Comparison of ENCODE assay signal across 9 cellular contexts in the genomic region with DNA sequence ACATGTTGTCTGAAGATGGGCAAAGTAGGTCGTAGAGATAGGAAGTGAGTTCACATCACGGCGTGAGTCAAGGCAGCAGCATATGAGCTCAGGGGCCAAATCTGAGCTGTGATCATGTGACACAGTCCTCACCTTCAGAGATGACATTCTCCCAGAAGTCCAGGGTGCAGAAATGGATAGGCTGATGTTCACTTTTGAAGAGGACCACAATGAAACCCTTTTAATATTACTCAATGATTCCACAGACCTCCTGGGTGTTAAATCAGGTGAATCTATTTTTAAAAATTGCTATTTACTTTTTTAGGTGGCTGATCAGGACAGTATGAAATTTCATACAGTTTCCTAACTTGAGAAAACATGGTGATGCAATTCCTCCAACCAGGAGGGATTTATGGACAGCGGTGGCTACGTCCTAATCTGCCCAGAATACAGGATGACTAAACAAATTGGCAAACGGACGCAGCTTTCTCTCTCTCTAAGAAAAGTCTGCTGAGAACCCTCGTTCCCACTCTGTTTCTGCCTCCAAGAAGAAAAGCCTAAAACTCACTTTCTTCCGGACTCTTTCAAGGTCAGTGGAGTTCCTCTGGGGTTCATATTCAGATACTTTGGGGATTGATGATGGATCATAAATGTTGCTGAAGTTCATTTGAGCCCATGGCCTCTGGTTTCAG. TPM values are rescaled to one million over a fixed set of nuclear protein-coding genes. Genes with fewer than 3 reads are reported as not detected.
DNase-seq lines count a peak whose midpoint lies in the region; ATAC-seq, FAIRE-seq and TF ChIP-seq lines count a peak whose summit lies in the region.
"Had no signal": no experiment of that assay in that cellular context is flagged by ENCODE, and none has a peak within 500 bp of the region (broad histone marks: within the 10 kb centered on the region; RNA-seq: fewer than 3 reads in every experiment).

No MANE protein-coding gene starts in this region.

- 62% methylated on average over 9 of the region's 9 CpGs for WGBS in prostate gland

- H2AFZ ChIP-seq in endothelial cell of umbilical vein (ENCODE audit: low read depth, low read length) = no peak overlapping the region

- no peak for TF ChIP-seq POLR2A in endothelial cell of umbilical vein (IDR thresholded peaks at IDR 0.05; ENCODE audit: low read depth, low read length)
- TF ChIP-seq POLR2A in prostate gland (IDR thresholded peaks at IDR 0.05) = no peak

- peak overlapping the region; percentile 94 for H3K27ac ChIP-seq in RWPE2 (ENCODE audit: poor library complexity, severe bottlenecking)
- H3K27ac ChIP-seq in endothelial cell of umbilical vein (ENCODE audit: insufficient read depth, low read depth, low read length) = peak overlapping the region; percentile 91
- peak overlapping the region; percentile 43 to 54 for H3K27ac ChIP-seq in prostate gland
- H3K27ac ChIP-seq in kidney (ENCODE audit: low read depth in 2 of 2, low read length in 2 of 2) = no peak overlapping the region

- dilution Hi-C loops in endothelial cell of umbilical vein (cut with MboI; ENCODE audit: extremely low pct_ligation_motif_present, low sequenced_read_pairs) = no loop called here

- intact Hi-C loops in endothelial cell of umbilical vein (cut with micrococcal nuclease) (loop anchor here (2.0 kb wide), 1 partner anchor 41 kb away; no protein-coding TSS in a partner anchor), prostate gland (cut with DNase I) (no loop called here), kidney (cut with DNase I) (no loop called here)

- no peaks in the 10 kb centered on the region for H4K20me1 ChIP-seq in endothelial cell of umbilical vein (replicated peaks; ENCODE audit: control insufficient read depth, extremely low read depth, insufficient read depth, low read length)

- H3K9me3 ChIP-seq in RWPE2 (ENCODE audit: severe bottlenecking) (no peaks in the 10 kb centered on the region), endothelial cell of umbilical vein (replicated peaks; ENCODE audit: control insufficient read depth, insufficient read depth, low read length) (no peaks in the 10 kb centered on the region), prostate gland (no peaks in the 10 kb centered on the region), kidney (ENCODE audit: control insufficient read depth in 1 of 2, low read length in 2 of 2) (no peaks in the 10 kb centered on the region)

- no peaks in the 10 kb centered on the region for H3K9me1 ChIP-seq in endothelial cell of umbilical vein (replicated peaks; ENCODE audit: control insufficient read depth, extremely low read depth, insufficient read depth, low read length)

- CTCF ChIA-PET in endothelial cell of umbilical vein (lab: Charles Lee) = interaction anchor here (0.9 to 2.8 kb wide), 3 partner anchors 34 to 103 kb away, joined by 3 to 16 read pairs (median 3); a partner anchor contains a TSS

- DNase-seq in GM04503 (ENCODE audit: low read depth) (peak; percentile 13), RWPE2 (ENCODE audit: low spot score) (no peak), endothelial cell of umbilical vein (ENCODE audit: low read depth, low spot score) (peak; percentile 30), prostate gland (ENCODE audit: low spot score) (peak; percentile 20), kidney (no peak)

- H3K27me3 ChIP-seq in RWPE2 (ENCODE audit: insufficient read depth, poor library complexity, severe bottlenecking) (no peaks in the 10 kb centered on the region), endothelial cell of umbilical vein (ENCODE audit: control insufficient read depth in 2 of 2, insufficient read depth in 2 of 2, low read length in 2 of 2) (no peaks in the 10 kb centered on the region), prostate gland (replicated peaks; ENCODE audit: insufficient read depth) (no peaks in the 10 kb centered on the region)

- no peak overlapping the region for H3K4me2 ChIP-seq in endothelial cell of umbilical vein (ENCODE audit: insufficient read depth, low read length)

- POLR2A ChIA-PET in endothelial cell of umbilical vein (lab: Charles Lee) = no interaction called here

- H3K4me3 ChIP-seq in RWPE2 (ENCODE audit: severe bottlenecking) (peak overlapping the region; percentile 25), endothelial cell of umbilical vein (replicated peaks in 1 of 3; ENCODE audit: insufficient read depth in 1 of 3, low read depth in 1 of 3, low read length in 3 of 3) (no peak overlapping the region), prostate gland (no peak overlapping the region), kidney (ENCODE audit: low read length in 2 of 2) (no peak overlapping the region)

- BruUV-seq in endothelial cell of umbilical vein (replicated peaks; lab: Mats Ljungman, UMichigan) = TSS peak; percentile 10

- TF ChIP-seq CTCF in RWPE2 (IDR thresholded peaks at IDR 0.05; ENCODE audit: poor library complexity, severe bottlenecking) (no peak), endothelial cell of umbilical vein (IDR thresholded peaks at IDR 0.05; ENCODE audit: extremely low read depth in 1 of 2, insufficient read depth in 1 of 2, low read depth in 1 of 2, low read length in 2 of 2) (no peak), prostate gland (IDR thresholded peaks at IDR 0.05) (no peak), kidney (IDR thresholded peaks at IDR 0.05; ENCODE audit: borderline replicate concordance, extremely low read depth, insufficient read depth) (no peak)

- no peaks in the 10 kb centered on the region for H3K79me2 ChIP-seq in endothelial cell of umbilical vein (ENCODE audit: control insufficient read depth, insufficient read depth, low read length)

- H3K4me1 ChIP-seq in RWPE2 (ENCODE audit: insufficient read depth, poor library complexity, severe bottlenecking) = peaks cover 62% of the 10 kb centered on the region
- peaks cover 32% of the 10 kb centered on the region for H3K4me1 ChIP-seq in endothelial cell of umbilical vein (ENCODE audit: control insufficient read depth, extremely low read depth, insufficient read depth, low read length)
- H3K4me1 ChIP-seq in prostate gland (replicated peaks) = no peaks in the 10 kb centered on the region
- H3K4me1 ChIP-seq in kidney (ENCODE audit: control insufficient read depth in 1 of 2, insufficient read depth in 1 of 2, low read depth in 1 of 2, low read length in 2 of 2) = peaks cover 2 to 4% of the 10 kb centered on the region in 2 donors

- H3K36me3 ChIP-seq in RWPE2 (ENCODE audit: low read depth) = peaks cover 8% of the 10 kb centered on the region; the same call in 1 of the 2 replicates
- H3K36me3 ChIP-seq in endothelial cell of umbilical vein (ENCODE audit: control insufficient read depth in 2 of 2, extremely low read depth in 1 of 2, insufficient read depth in 2 of 2, low read length in 2 of 2) = no peaks in the 10 kb centered on the region
- H3K36me3 ChIP-seq in prostate gland = no peaks in the 10 kb centered on the region
- H3K36me3 ChIP-seq in kidney (ENCODE audit: control insufficient read depth in 1 of 2, insufficient read depth in 2 of 2, low read length in 2 of 2) = no peaks in the 10 kb centered on the region

- H3K9ac ChIP-seq in endothelial cell of umbilical vein (replicated peaks; ENCODE audit: extremely low read depth, insufficient read depth, low read length) = peak overlapping the region; percentile 32
- no peak overlapping the region for H3K9ac ChIP-seq in kidney (ENCODE audit: low read length in 2 of 2)

- no peak for FAIRE-seq in endothelial cell of umbilical vein (lab: Jason Lieb, UNC)
- no peak for FAIRE-seq in kidney (lab: Jason Lieb, UNC)
- FAIRE-seq: GM18507 had no signal

- ATAC-seq in RWPE2 (ENCODE audit: low read depth) = peak; percentile 56
- ATAC-seq in HG02973 (IDR thresholded peaks at IDR 0.05; ENCODE audit: unreplicated experiment) = no peak
- ATAC-seq in HG02610 (IDR thresholded peaks at IDR 0.05; ENCODE audit: unreplicated experiment) = no peak
- ATAC-seq in GM18858 (IDR thresholded peaks at IDR 0.05; ENCODE audit: unreplicated experiment) = no peak

TF ChIP-seq in endothelial cell of umbilical vein, 7 proteins besides CTCF, POLR2A, EP300 and RAD21:
- no peak for TF ChIP-seq GATA2 (IDR thresholded peaks at IDR 0.05; ENCODE audit: insufficient read depth, insufficient read length, low read depth, low read length)
- TF ChIP-seq, protein P1, sequence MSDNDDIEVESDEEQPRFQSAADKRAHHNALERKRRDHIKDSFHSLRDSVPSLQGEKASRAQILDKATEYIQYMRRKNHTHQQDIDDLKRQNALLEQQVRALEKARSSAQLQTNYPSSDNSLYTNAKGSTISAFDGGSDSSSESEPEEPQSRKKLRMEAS (IDR thresholded peaks at IDR 0.05; ENCODE audit: insufficient read depth, insufficient read length) = no peak
- TF ChIP-seq JUN (IDR thresholded peaks at IDR 0.05; ENCODE audit: borderline replicate concordance, insufficient read depth, insufficient read length, low read depth) = no peak
- TF ChIP-seq FOS (IDR thresholded peaks at IDR 0.05; ENCODE audit: borderline replicate concordance, insufficient read depth, low read length) = no peak
- TF ChIP-seq EZH2 (IDR thresholded peaks at IDR 0.05; ENCODE audit: borderline replicate concordance, low read depth, low read length, severe bottlenecking) = no peak
- TF ChIP-seq POLR2AphosphoS5 (IDR thresholded peaks at IDR 0.05; ENCODE audit: insufficient read depth, low read depth, low read length) = no peak
- no peak for TF ChIP-seq MYC (IDR thresholded peaks at IDR 0.05; ENCODE audit: low read depth, low read length)
TF ChIP-seq in endothelial cell of umbilical vein: peak in this region for 0.

RNA-seq across cellular contexts. Expression of a gene that starts 34.4 kb away (rescaled TPM):
- total RNA-seq in endothelial cell of umbilical vein = 25.6 and 29.4 TPM in 2 replicates
- polyA plus RNA-seq in endothelial cell of umbilical vein = 3.3 and 4.1 TPM in 2 replicates
- polyA plus RNA-seq in endothelial cell of umbilical vein (2011; cell fraction: cytosol; rRNA removed) = 5.1 and 5.6 TPM in 2 replicates
- polyA plus RNA-seq in endothelial cell of umbilical vein (2011; cell fraction: nucleus; rRNA removed) = 3.6 and 5.1 TPM in 2 replicates
- polyA plus RNA-seq in endothelial cell of umbilical vein (2012) = 16.8 and 28.2 TPM in 2 replicates
- 13.5 and 15.5 TPM in 2 replicates for polyA minus RNA-seq in endothelial cell of umbilical vein
- polyA minus RNA-seq in endothelial cell of umbilical vein (2011; cell fraction: cytosol; rRNA and poly(A)+ RNA removed) = 2.5 TPM
- polyA minus RNA-seq in endothelial cell of umbilical vein (2011; cell fraction: nucleus; rRNA and poly(A)+ RNA removed) = 6.0 and 6.7 TPM in 2 replicates
- total RNA-seq in prostate gland = 1 to 10 TPM; 5.9 to 7.2 TPM
- 9.9 TPM for total RNA-seq in kidney
- 2.4 TPM for polyA plus RNA-seq in kidney (ENCODE audit: insufficient read depth, low read depth, low replicate concordance)

Comparison
In these comparisons a context has a peak if more than half of its experiments do, and no peak if none do; other contexts are left out.
1. DNase-seq: peak in GM04503 (single experiment), endothelial cell of umbilical vein (single experiment) and prostate gland (single experiment); none in RWPE2 (single experiment) and kidney (single experiment).
2. H3K27ac ChIP-seq: peak in RWPE2 (single experiment), endothelial cell of umbilical vein (single experiment) and prostate gland (2 of 2); none in kidney (0 of 2).